ENCODE assay signal across 22 cellular contexts in the genomic region with DNA sequence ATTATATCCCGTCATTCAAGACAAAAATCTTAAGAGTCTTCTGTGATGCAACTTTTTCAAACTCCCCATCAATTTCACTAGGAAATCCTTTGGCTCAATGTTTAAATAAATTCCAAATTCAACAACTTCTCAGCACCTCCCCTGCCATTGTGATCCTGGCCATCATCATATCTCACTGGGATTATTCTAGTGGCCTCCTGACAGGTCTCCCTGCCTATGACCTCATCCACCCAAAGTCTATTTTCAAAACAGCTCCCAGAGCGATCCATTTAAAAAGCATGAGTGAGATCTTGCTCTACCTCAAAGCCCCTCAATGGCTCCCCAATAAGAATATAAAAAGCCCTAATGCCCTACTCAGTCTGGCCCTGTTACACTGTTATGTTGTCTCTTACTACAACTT.
DNase-seq lines count a peak whose midpoint lies in the region; ATAC-seq and TF ChIP-seq lines count a peak whose summit lies in the region.
"Had no signal": no experiment of that assay in that cellular context is flagged by ENCODE, and none has a peak within 500 bp of the region (broad histone marks: within the 10 kb centered on the region; RNA-seq: fewer than 3 reads in every experiment).

No MANE protein-coding gene starts in this region.

- peak overlapping the region; percentile 94 for H3K27ac Mint-ChIP-seq in activated naive CD4-positive, alpha-beta T cell treated with anti-CD3 and anti-CD28 coated beads, Interleukin-2, amount 50 U/mL, for 24 hours
- peak overlapping the region; percentile 70 for H3K27ac Mint-ChIP-seq in CD8-positive, alpha-beta T cell
- peak overlapping the region; percentile 30 for H3K27ac Mint-ChIP-seq in activated naive CD8-positive, alpha-beta T cell treated with anti-CD3 and anti-CD28 coated beads for 36 hours
- H3K27ac Mint-ChIP-seq in naive thymus-derived CD8-positive, alpha-beta T cell, result peak overlapping the region; percentile 19 to 90 (median 69)

- ATAC-seq in CD8-positive, alpha-beta T cell, result no peak
- no peak for ATAC-seq in naive thymus-derived CD8-positive, alpha-beta T cell
- ATAC-seq in HG02973 (IDR thresholded peaks at IDR 0.05; ENCODE audit: unreplicated experiment), result no peak

- peak overlapping the region; percentile 16 for H3K4me3 Mint-ChIP-seq in activated naive CD4-positive, alpha-beta T cell treated with anti-CD3 and anti-CD28 coated beads, Interleukin-2, amount 50 U/mL, for 24 hours
- no peak overlapping the region for H3K4me3 Mint-ChIP-seq in CD8-positive, alpha-beta T cell
- H3K4me3 Mint-ChIP-seq in activated naive CD8-positive, alpha-beta T cell treated with anti-CD3 and anti-CD28 coated beads for 36 hours, result no peak overlapping the region
- peak overlapping the region in 5 of 10 donors; percentile 13 to 31 (median 20) for H3K4me3 Mint-ChIP-seq in naive thymus-derived CD8-positive, alpha-beta T cell
- H3K4me3 Mint-ChIP-seq: CD14-positive monocyte had no signal

- no peaks in the 10 kb centered on the region for H3K27me3 ChIP-seq in CD8-positive, alpha-beta T cell (ENCODE audit: insufficient read depth, low read length)

- no peak overlapping the region for H3K27ac ChIP-seq in CD8-positive, alpha-beta T cell (ENCODE audit: low read depth, low read length)
- H3K27ac ChIP-seq: GM23248, PC-9 had no signal

- H3K9me3 ChIP-seq in CD8-positive, alpha-beta T cell (ENCODE audit: low read length), result no peaks in the 10 kb centered on the region
- H3K9me3 ChIP-seq: HAP-1 had no signal

- H3K9me3 Mint-ChIP-seq in activated naive CD4-positive, alpha-beta T cell treated with anti-CD3 and anti-CD28 coated beads, Interleukin-2, amount 50 U/mL, for 24 hours, result no peaks in the 10 kb centered on the region
- no peaks in the 10 kb centered on the region for H3K9me3 Mint-ChIP-seq in CD8-positive, alpha-beta T cell
- peaks cover 12% of the 10 kb centered on the region for H3K9me3 Mint-ChIP-seq in activated naive CD8-positive, alpha-beta T cell treated with anti-CD3 and anti-CD28 coated beads for 36 hours
- H3K9me3 Mint-ChIP-seq in naive thymus-derived CD8-positive, alpha-beta T cell, result no peaks in the 10 kb centered on the region
- H3K9me3 Mint-ChIP-seq: CD14-positive monocyte had no signal

- CTCF ChIA-PET in CD8-positive, alpha-beta T cell (lab: Charles Lee), result no interaction called here

- peaks cover 79% of the 10 kb centered on the region for H3K4me1 Mint-ChIP-seq in activated naive CD4-positive, alpha-beta T cell treated with anti-CD3 and anti-CD28 coated beads, Interleukin-2, amount 50 U/mL, for 24 hours
- peaks cover 65% of the 10 kb centered on the region for H3K4me1 Mint-ChIP-seq in CD8-positive, alpha-beta T cell (ENCODE audit: low read depth)
- H3K4me1 Mint-ChIP-seq in activated naive CD8-positive, alpha-beta T cell treated with anti-CD3 and anti-CD28 coated beads for 36 hours, result peaks cover 68% of the 10 kb centered on the region
- H3K4me1 Mint-ChIP-seq in naive thymus-derived CD8-positive, alpha-beta T cell, result peaks cover 31 to 76% (median 71%) of the 10 kb centered on the region in 4 donors
- H3K4me1 Mint-ChIP-seq: CD14-positive monocyte had no signal

- POLR2A ChIA-PET in CD8-positive, alpha-beta T cell (lab: Charles Lee), result no interaction called here
- POLR2A ChIA-PET in naive thymus-derived CD8-positive, alpha-beta T cell (lab: Charles Lee), result interaction anchor here (1.2 kb wide), 1 partner anchor 11 kb away, joined by 3 read pairs; no protein-coding TSS in a partner anchor

- H3K4me3 ChIP-seq in CD8-positive, alpha-beta T cell (ENCODE audit: low read depth, low read length), result no peak overlapping the region
- H3K4me3 ChIP-seq: GM23248, HAP-1, K562, PC-9 had no signal

- peaks cover 38% of the 10 kb centered on the region for H3K4me1 ChIP-seq in CD8-positive, alpha-beta T cell (ENCODE audit: insufficient read depth, low read length)
- H3K4me1 ChIP-seq: HAP-1 had no signal

- intact Hi-C loops in CD8-positive, alpha-beta T cell (cut with DNase I, micrococcal nuclease), result loop anchor here in 1 of 2 experiments (2.0 kb wide), 1 partner anchor 18 kb away; no protein-coding TSS in a partner anchor

- no peak for TF ChIP-seq CTCF in CD8-positive, alpha-beta T cell (IDR thresholded peaks at IDR 0.05)

- H3K36me3 ChIP-seq in CD8-positive, alpha-beta T cell (ENCODE audit: insufficient read depth, low read length), result no peaks in the 10 kb centered on the region
- H3K36me3 ChIP-seq: HAP-1 had no signal

- peaks cover 34% of the 10 kb centered on the region for H3K36me3 Mint-ChIP-seq in activated naive CD4-positive, alpha-beta T cell treated with anti-CD3 and anti-CD28 coated beads, Interleukin-2, amount 50 U/mL, for 24 hours
- H3K36me3 Mint-ChIP-seq in CD8-positive, alpha-beta T cell, result peaks cover 45% of the 10 kb centered on the region
- peaks cover 64% of the 10 kb centered on the region for H3K36me3 Mint-ChIP-seq in activated naive CD8-positive, alpha-beta T cell treated with anti-CD3 and anti-CD28 coated beads for 36 hours
- peaks cover 7 to 60% (median 43%) of the 10 kb centered on the region in 3 donors for H3K36me3 Mint-ChIP-seq in naive thymus-derived CD8-positive, alpha-beta T cell

- no peak for DNase-seq in activated naive CD4-positive, alpha-beta T cell (lab: John Stamatoyannopoulos, UW)
- DNase-seq in CD8-positive, alpha-beta T cell, result no peak
- no peak for DNase-seq in activated naive CD8-positive, alpha-beta T cell treated with anti-CD3 and anti-CD28 coated beads for 36 hours
- no peak for DNase-seq in naive thymus-derived CD8-positive, alpha-beta T cell
- DNase-seq in mucosa of gallbladder (ENCODE audit: low spot score), result no peak
- no peak for DNase-seq in NCI-H2081 treated with DMSO at 0.1 percent for 48 hours (lab: John Stamatoyannopoulos, UW)
- DNase-seq: GM23248, MM.1S, NCI-H1092, NCI-H1436, NCI-H187 treated with DMSO at 0.1 percent for 48 hours, NCI-H226, NCI-H510A treated with DMSO at 0.1 percent for 48 hours, NCI-H748 treated with DMSO at 0.1 percent for 48 hours, PC-9, RPMI8226, SHP77 had no signal

- no peaks in the 10 kb centered on the region for H3K27me3 Mint-ChIP-seq in activated naive CD4-positive, alpha-beta T cell treated with anti-CD3 and anti-CD28 coated beads, Interleukin-2, amount 50 U/mL, for 24 hours
- H3K27me3 Mint-ChIP-seq in CD8-positive, alpha-beta T cell (ENCODE audit: low read depth), result no peaks in the 10 kb centered on the region
- H3K27me3 Mint-ChIP-seq in activated naive CD8-positive, alpha-beta T cell treated with anti-CD3 and anti-CD28 coated beads for 36 hours, result no peaks in the 10 kb centered on the region
- no peaks in the 10 kb centered on the region for H3K27me3 Mint-ChIP-seq in naive thymus-derived CD8-positive, alpha-beta T cell

Comparison
In these comparisons a context has a peak if more than half of its experiments do, and no peak if none do; other contexts are left out.
1. H3K27ac Mint-ChIP-seq: peak in every context shown above with its lines; median percentile 94 in activated naive CD4-positive, alpha-beta T cell treated with anti-CD3 and anti-CD28 coated beads, Interleukin-2, amount 50 U/mL, for 24 hours; 70 in CD8-positive, alpha-beta T cell; 69 in naive thymus-derived CD8-positive, alpha-beta T cell; 30 in activated naive CD8-positive, alpha-beta T cell treated with anti-CD3 and anti-CD28 coated beads for 36 hours.